ENCODE assay signal across 9 cellular contexts in genomic region chr5:163379298-163380155, GRCh38. TPM values are rescaled to one million over a fixed set of nuclear protein-coding genes. Genes with fewer than 3 reads are reported as not detected.
A peak's percentile ranks its signal among the peaks of the same experiment; 100 is the strongest.
DNase-seq lines count a peak whose midpoint lies in the region; ATAC-seq and TF ChIP-seq lines count a peak whose summit lies in the region.
"Had no signal": no experiment of that assay in that cellular context is flagged by ENCODE, and none has a peak within 500 bp of the region (broad histone marks: within the 10 kb centered on the region; RNA-seq: fewer than 3 reads in every experiment).

No MANE protein-coding gene starts in this region.

- CTCF ChIA-PET in SK-N-SH (lab: Yijun Ruan, JAX) = no interaction called here

- H3F3A ChIP-seq in SK-N-SH (replicated peaks; ENCODE audit: insufficient read depth) = peaks cover 7% of the 10 kb centered on the region

- TF ChIP-seq RAD21 in SK-N-SH (IDR thresholded peaks at IDR 0.05; ENCODE audit: low read length) = no peak

- H3K4me2 ChIP-seq in SK-N-SH = 0 out of 2 replicates have a peak overlapping the region, but pooled peaks have one; percentile 11

- ATAC-seq in upper lobe of right lung = peak; percentile 53
- ATAC-seq in GM21381 (IDR thresholded peaks at IDR 0.05; ENCODE audit: unreplicated experiment) = no peak
- no peak for ATAC-seq in GM19467 (IDR thresholded peaks at IDR 0.05; ENCODE audit: unreplicated experiment)

- no peak for TF ChIP-seq CTCF in SK-N-SH (IDR thresholded peaks at IDR 0.05)
- TF ChIP-seq CTCF in upper lobe of right lung (IDR thresholded peaks at IDR 0.05) = no peak

- H3K27ac ChIP-seq in SK-N-SH (ENCODE audit: low read depth in 2 of 2, low read length in 1 of 2) (peak overlapping the region in 1 of 2 experiments; percentile 35; a peak in 1 of 4 replicates), upper lobe of right lung (no peak overlapping the region)

- no peak overlapping the region for H3K9ac ChIP-seq in SK-N-SH

- H3K9me3 ChIP-seq in SK-N-SH (no peaks in the 10 kb centered on the region), upper lobe of right lung (no peaks in the 10 kb centered on the region)

- no peak overlapping the region for H2AFZ ChIP-seq in SK-N-SH (ENCODE audit: low read depth)

- no peak overlapping the region for H3K4me3 ChIP-seq in SK-N-SH (ENCODE audit: low read depth in 2 of 2, low read length in 1 of 2)
- H3K4me3 ChIP-seq in upper lobe of right lung = no peak overlapping the region

- POLR2A ChIA-PET in SK-N-SH (lab: Yijun Ruan, JAX) = no interaction called here

- no peaks in the 10 kb centered on the region for H3K36me3 ChIP-seq in SK-N-SH (replicated peaks in 1 of 2; ENCODE audit: control insufficient read depth in 1 of 2, insufficient read depth in 2 of 2, low read length in 1 of 2)
- no peaks in the 10 kb centered on the region for H3K36me3 ChIP-seq in upper lobe of right lung

- DNase-seq in NCI-H2196 (lab: John Stamatoyannopoulos, UW; ENCODE audit: unreplicated experiment) (peak; percentile 6), NCI-H2196 treated with DMSO at 0.1 percent for 48 hours (lab: John Stamatoyannopoulos, UW; ENCODE audit: unreplicated experiment) (no peak), SK-N-SH (no peak), hepatic stellate cell (ENCODE audit: low spot score) (peak; percentile 7), upper lobe of right lung (no peak), cortex of kidney (lab: John Stamatoyannopoulos, UW) (no peak)
- DNase-seq: NCI-H1436 treated with DMSO at 0.1 percent for 48 hours had no signal

- intact Hi-C loops in upper lobe of right lung (cut with DNase I) = no loop called here

- no peaks in the 10 kb centered on the region for H3K79me2 ChIP-seq in SK-N-SH (ENCODE audit: insufficient read depth)

- H3K27me3 ChIP-seq in SK-N-SH (ENCODE audit: insufficient read depth) (no peaks in the 10 kb centered on the region), upper lobe of right lung (no peaks in the 10 kb centered on the region)

- H3K9me2 ChIP-seq in SK-N-SH = no peaks in the 10 kb centered on the region

- no peaks in the 10 kb centered on the region for H4K20me1 ChIP-seq in SK-N-SH (ENCODE audit: insufficient read depth)

- H3K4me1 ChIP-seq in SK-N-SH (ENCODE audit: control insufficient read depth in 1 of 2, insufficient read depth in 2 of 2, low read depth in 1 of 2, low read length in 1 of 2) (no peaks in the 10 kb centered on the region), upper lobe of right lung (no peaks in the 10 kb centered on the region)

- 52% methylated on average over 7 of the region's 7 CpGs for WGBS in SK-N-SH (ENCODE audit: low lambda C conversion rate)

- TF ChIP-seq EP300 in SK-N-SH (IDR thresholded peaks at IDR 0.05; ENCODE audit: borderline replicate concordance in 1 of 2, low read depth in 1 of 2, low read length in 1 of 2) = no peak

TF ChIP-seq in SK-N-SH, 30 proteins besides CTCF, POLR2A, EP300 and RAD21:
- TF ChIP-seq FOSL2 (IDR thresholded peaks at IDR 0.05; ENCODE audit: borderline replicate concordance, low read depth) = peak; percentile 32; the same call in 1 of the 2 replicates
- no peak for TF ChIP-seq RCOR1 (IDR thresholded peaks at IDR 0.05; ENCODE audit: low read length)
- peak; percentile 24; the same call in 1 of the 2 replicates for TF ChIP-seq JUND (IDR thresholded peaks at IDR 0.05)

RNA-seq across cellular contexts. Expression of gene CCNG1, which starts 57.9 kb away (rescaled TPM):
- 49.0 and 62.0 TPM in 2 replicates for polyA plus RNA-seq in SK-N-SH (2012; rRNA removed)
- polyA plus RNA-seq in SK-N-SH (2012; cell fraction: cytosol; rRNA removed) = 83.5 and 112 TPM in 2 replicates
- polyA plus RNA-seq in SK-N-SH (2012; cell fraction: nucleus; rRNA removed) = 38.1 and 75.6 TPM in 2 replicates
- 118 TPM for total RNA-seq in upper lobe of right lung

Comparison
In these comparisons a context has a peak if more than half of its experiments do, and no peak if none do; other contexts are left out.
1. DNase-seq: peak in NCI-H2196 (single experiment) and hepatic stellate cell (single experiment); none in NCI-H2196 treated with DMSO at 0.1 percent for 48 hours (single experiment), SK-N-SH (single experiment), upper lobe of right lung (single experiment) and cortex of kidney (single experiment).